8 cellular contexts compared by ENCODE assay signal in the genomic region with DNA sequence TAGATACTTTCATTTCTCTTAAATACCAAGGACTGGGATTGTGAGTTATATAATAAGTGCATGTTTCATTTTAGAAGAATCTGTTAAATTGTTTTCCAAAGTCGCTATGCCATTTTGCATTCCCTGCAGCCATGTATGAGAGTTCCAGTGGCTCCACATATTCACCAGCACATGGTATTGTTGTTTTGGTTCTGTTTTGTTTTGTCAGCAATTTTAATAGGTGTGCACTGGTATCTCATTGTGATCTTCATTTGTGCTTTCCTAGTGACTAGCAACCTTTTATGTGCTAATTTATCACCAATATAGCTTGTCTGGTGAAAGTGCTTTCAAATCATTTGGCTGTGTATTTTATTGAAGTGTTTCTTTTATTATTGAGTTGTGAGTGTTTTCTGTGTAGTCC.
"Had no signal": no experiment of that assay in that cellular context is flagged by ENCODE, and none has a peak within 500 bp of the region (broad histone marks: within the 10 kb centered on the region; RNA-seq: fewer than 3 reads in every experiment).

No MANE protein-coding gene starts in this region.

- H3K4me1 ChIP-seq: HAP-1 had no signal

- H3K27ac Mint-ChIP-seq: GM23338, HFFc6, IgD-negative memory B cell had no signal

- DNase-seq: H7, HFFc6, KG1 had no signal

- H3K4me2 ChIP-seq: GM23338 had no signal

- H3K36me3 ChIP-seq: HAP-1 had no signal

- H3K9me3 ChIP-seq: HAP-1 had no signal

- H2AFZ ChIP-seq: GM23338 had no signal

- H3K27ac ChIP-seq: HL-60 had no signal

- ATAC-seq: GM23338, HCT116 had no signal

- H3K4me1 Mint-ChIP-seq: IgD-negative memory B cell had no signal

- H3K4me3 Mint-ChIP-seq: GM23338, HFFc6, IgD-negative memory B cell had no signal

- H3K9me3 Mint-ChIP-seq: GM23338, HFFc6 had no signal

- H3K27me3 Mint-ChIP-seq: IgD-negative memory B cell had no signal

- H3K4me3 ChIP-seq: GM23338, HAP-1 had no signal
